ENCODE assay signal across 8 cellular contexts in the genomic region with DNA sequence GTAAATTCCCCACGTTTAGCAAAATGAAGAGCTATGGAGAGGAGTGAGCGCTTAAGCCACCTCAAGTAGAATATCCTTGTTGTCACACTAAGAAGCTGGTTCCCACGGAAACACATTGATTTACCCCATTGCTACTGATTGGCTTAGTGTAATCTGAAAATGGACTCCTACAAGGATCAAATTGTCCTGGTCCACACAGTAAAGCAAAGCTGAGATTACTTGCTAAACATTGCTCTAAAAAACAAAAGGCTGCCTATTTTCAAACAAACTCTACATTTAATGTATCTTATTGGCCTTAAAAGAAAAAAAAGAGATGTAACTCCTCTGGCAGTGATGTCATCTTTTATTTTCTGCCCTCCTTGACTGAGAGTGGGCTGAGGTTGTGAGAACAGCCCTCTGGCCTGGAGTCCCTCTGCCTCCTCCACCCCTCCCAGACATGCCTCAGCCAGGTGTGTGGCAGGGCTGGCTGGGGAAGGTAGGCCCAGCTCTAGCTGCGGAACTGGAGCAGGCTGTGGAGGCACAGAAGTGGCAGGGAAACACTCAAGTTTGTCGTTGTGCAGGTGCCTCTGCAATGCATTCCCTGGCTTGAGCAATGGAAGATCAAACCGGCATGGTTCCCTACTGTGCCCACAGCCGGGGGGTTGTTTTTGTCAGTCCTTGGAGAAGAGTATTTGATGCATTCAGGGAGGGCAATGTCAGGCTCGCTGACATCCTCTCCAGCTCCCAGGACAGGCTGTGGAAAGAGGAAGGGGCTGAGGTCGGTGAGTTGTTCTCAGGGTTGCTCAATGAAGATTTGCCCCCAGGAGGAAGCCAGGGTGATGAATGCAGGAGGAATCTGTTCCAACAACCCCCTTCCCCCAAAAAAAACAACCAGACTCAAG. TPM values are rescaled to one million over a fixed set of nuclear protein-coding genes. Genes with fewer than 3 reads are reported as not detected.
DNase-seq lines count a peak whose midpoint lies in the region; ATAC-seq, FAIRE-seq and TF ChIP-seq lines count a peak whose summit lies in the region.

No MANE protein-coding gene starts in this region.

- H3K36me3 ChIP-seq in brain microvascular endothelial cell (replicated peaks): peaks cover 45% of the 10 kb centered on the region

- no peak for FAIRE-seq in GM12891 (lab: Jason Lieb, UNC)

- peak overlapping the region; percentile 82 for H3K27ac ChIP-seq in brain microvascular endothelial cell

- peak overlapping the region; percentile 20 to 48 for H3K27ac Mint-ChIP-seq in stimulated activated naive CD8-positive, alpha-beta T cell treated with anti-CD3 and anti-CD28 coated beads, Interleukin-15, amount 100 ng/mL, for 72 hours

- no peaks in the 10 kb centered on the region for H3K9me3 Mint-ChIP-seq in stimulated activated naive CD8-positive, alpha-beta T cell treated with anti-CD3 and anti-CD28 coated beads, Interleukin-15, amount 100 ng/mL, for 72 hours

- peaks cover 56% of the 10 kb centered on the region for H3K4me1 Mint-ChIP-seq in stimulated activated naive CD8-positive, alpha-beta T cell treated with anti-CD3 and anti-CD28 coated beads, Interleukin-15, amount 100 ng/mL, for 72 hours

- TF ChIP-seq CTCF in brain microvascular endothelial cell (IDR thresholded peaks at IDR 0.05; ENCODE audit: low read depth, low read length, missing control alignments): no peak

- no peaks in the 10 kb centered on the region for H3K27me3 ChIP-seq in brain microvascular endothelial cell (replicated peaks)

- no peaks in the 10 kb centered on the region for H3K27me3 Mint-ChIP-seq in stimulated activated naive CD8-positive, alpha-beta T cell treated with anti-CD3 and anti-CD28 coated beads, Interleukin-15, amount 100 ng/mL, for 72 hours

- in situ Hi-C loops in brain microvascular endothelial cell (cut with HindIII; ENCODE audit: low pct_ligation_motif_present, low sequenced_read_pairs): no loop called here

- peak; percentile 97 for TF ChIP-seq POLR2A in GM12891 (IDR thresholded peaks at IDR 0.05; ENCODE audit: low read depth, low read length)

- DNase-seq in GM12891 (ENCODE audit: insufficient read length, low spot score) (no peak), NOMO-1 (lab: John Stamatoyannopoulos, UW; ENCODE audit: unreplicated experiment in 2 of 2) (peak; percentile 33 to 43), brain microvascular endothelial cell (peak; percentile 66), islet precursor cell (peak; percentile 93), NCI-H1092 (lab: John Stamatoyannopoulos, UW) (no peak), HUDEP-2 (lab: John Stamatoyannopoulos, UW; ENCODE audit: unreplicated experiment in 76 of 76) (no peak)
- DNase-seq in stimulated activated naive CD8-positive, alpha-beta T cell treated with anti-CD3 and anti-CD28 coated beads, Interleukin-15, amount 100 ng/mL, for 72 hours: no peak

- no peak for ATAC-seq in stimulated activated naive CD8-positive, alpha-beta T cell treated with anti-CD3 and anti-CD28 coated beads, Interleukin-15, amount 100 ng/mL, for 72 hours
- no peak for ATAC-seq in GM19452 (IDR thresholded peaks at IDR 0.05; ENCODE audit: unreplicated experiment)

- no peak overlapping the region for H3K4me3 ChIP-seq in brain microvascular endothelial cell (ENCODE audit: low read depth, low read length)

- peak overlapping the region in 1 of 2 donors; percentile 67 for H3K4me3 Mint-ChIP-seq in stimulated activated naive CD8-positive, alpha-beta T cell treated with anti-CD3 and anti-CD28 coated beads, Interleukin-15, amount 100 ng/mL, for 72 hours

TF ChIP-seq in GM12891, 5 proteins besides CTCF, POLR2A, EP300 and RAD21:
- peak; percentile 98 for TF ChIP-seq POLR2AphosphoS5 (IDR thresholded peaks at IDR 0.05; ENCODE audit: low read depth, low read length)
- no peak for TF ChIP-seq TAF1 (IDR thresholded peaks at IDR 0.05; ENCODE audit: low read depth, low read length)
- TF ChIP-seq POU2F2 (IDR thresholded peaks at IDR 0.05; ENCODE audit: low read depth, low read length): peak; percentile 85
TF ChIP-seq in GM12891: peak in this region for 2.

RNA-seq across cellular contexts. Expression of a gene that starts 9.1 kb away (rescaled TPM):
- 67.9 TPM for polyA plus RNA-seq in GM12891 (2012; ENCODE audit: low read depth, missing spikeins)

Comparison
In these comparisons a context has a peak if more than half of its experiments do, and no peak if none do; other contexts are left out.
1. DNase-seq: peak in NOMO-1 (2 of 2), brain microvascular endothelial cell (single experiment) and islet precursor cell (single experiment); none in GM12891 (single experiment), stimulated activated naive CD8-positive, alpha-beta T cell treated with anti-CD3 and anti-CD28 coated beads, Interleukin-15, amount 100 ng/mL, for 72 hours (0 of 2), NCI-H1092 (single experiment) and HUDEP-2 (0 of 76).